ENCODE assay signal across 31 cellular contexts in the genomic region with DNA sequence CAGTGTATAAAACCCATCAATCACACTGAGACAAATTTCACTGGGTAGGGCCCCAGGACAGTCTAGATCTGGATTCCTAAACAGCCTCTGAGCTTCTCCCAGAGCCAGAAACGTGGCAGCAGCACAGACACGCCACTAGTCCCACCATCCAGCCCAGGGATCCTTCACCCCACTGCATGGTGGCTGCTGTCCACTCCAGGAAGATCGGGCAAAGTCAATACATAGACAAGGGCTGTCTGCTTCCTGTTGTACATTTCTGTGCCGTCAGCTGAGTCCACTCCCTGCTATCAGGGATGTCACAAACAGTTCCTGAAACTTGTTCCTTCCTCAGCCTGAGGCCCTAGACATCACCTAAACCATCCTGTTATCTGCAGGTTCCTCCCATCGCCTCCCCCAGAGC.
"Had no signal": no experiment of that assay in that cellular context is flagged by ENCODE, and none has a peak within 500 bp of the region (broad histone marks: within the 10 kb centered on the region; RNA-seq: fewer than 3 reads in every experiment).

No MANE protein-coding gene starts in this region.

- ATAC-seq: activated CD8-positive, alpha-beta T cell treated with anti-CD3 and anti-CD28 coated beads for 36 hours; K562; PC-3; Right ventricle myocardium inferior; T-helper 17 cell had no signal

- H3K36me3 ChIP-seq: ascending aorta, cardiac muscle cell, WERI-Rb-1 had no signal

- H3K27me3 ChIP-seq: ascending aorta, cardiac muscle cell had no signal

- H3K27ac ChIP-seq: ascending aorta, cardiac muscle cell, RWPE1, WERI-Rb-1 had no signal

- H3K36me3 Mint-ChIP-seq: activated naive CD4-positive, alpha-beta T cell treated with anti-CD3 and anti-CD28 coated beads, Interleukin-2, amount 50 U/mL, for 24 hours; activated naive CD8-positive, alpha-beta T cell treated with anti-CD3 and anti-CD28 coated beads, Interleukin-2, amount 10 ng/mL, durations not matched to agents 7 days and 5 days had no signal

- H3K4me1 ChIP-seq: ascending aorta had no signal

- H3K27me3 Mint-ChIP-seq: activated naive CD8-positive, alpha-beta T cell treated with anti-CD3 and anti-CD28 coated beads, Interleukin-2, amount 10 ng/mL, durations not matched to agents 7 days and 5 days; central memory CD8-positive, alpha-beta T cell; T-helper 17 cell had no signal

- H3K27ac Mint-ChIP-seq: activated CD8-positive, alpha-beta T cell treated with anti-CD3 and anti-CD28 coated beads for 36 hours; activated naive CD4-positive, alpha-beta T cell treated with anti-CD3 and anti-CD28 coated beads, Interleukin-2, amount 50 U/mL, for 24 hours; activated naive CD8-positive, alpha-beta T cell treated with anti-CD3 and anti-CD28 coated beads, Interleukin-2, amount 10 ng/mL, durations not matched to agents 7 days and 5 days; activated T-helper 2 cell treated with anti-CD3 and anti-CD28 coated beads, Interferon-gamma antibody, Interleukin-2, Interleukin-4, amounts not matched to agents 10 μg/mL and 5 μg/mL and 100 μg/mL, durations not matched to agents 14 hours and 24 hours and 36 hours; T-helper 17 cell had no signal

- H3K4me1 Mint-ChIP-seq: activated naive CD4-positive, alpha-beta T cell treated with anti-CD3 and anti-CD28 coated beads, Interleukin-2, amount 50 U/mL, for 24 hours; activated naive CD8-positive, alpha-beta T cell treated with anti-CD3 and anti-CD28 coated beads, Interleukin-2, amount 10 ng/mL, durations not matched to agents 7 days and 5 days; central memory CD8-positive, alpha-beta T cell; T-helper 17 cell had no signal

- H3K9me3 Mint-ChIP-seq: activated CD8-positive, alpha-beta T cell treated with anti-CD3 and anti-CD28 coated beads for 36 hours; activated naive CD4-positive, alpha-beta T cell treated with anti-CD3 and anti-CD28 coated beads, Interleukin-2, amount 50 U/mL, for 24 hours had no signal

- DNase-seq: activated CD4-positive, alpha-beta T cell treated with anti-CD3 and anti-CD28 coated beads for 1 hour; activated CD4-positive, alpha-beta T cell treated with anti-CD3 and anti-CD28 coated beads for 48 hours; activated CD4-positive, alpha-beta T cell treated with anti-CD3 and anti-CD28 coated beads, Interleukin-2, amount 50 U/mL, for 4 hours; activated CD4-positive, CD25-positive, alpha-beta regulatory T cell; activated CD8-positive, alpha-beta T cell treated with anti-CD3 and anti-CD28 coated beads for 36 hours; activated gamma-delta T cell; activated naive CD4-positive, alpha-beta T cell treated with Interleukin-2 at 50 U/mL for 16 hours; activated naive CD8-positive, alpha-beta T cell treated with anti-CD3 and anti-CD28 coated beads, Interleukin-2, amount 10 ng/mL, durations not matched to agents 7 days and 5 days; activated T-cell treated with anti-CD3 and anti-CD28 coated beads, Interleukin-2, amount 50 U/mL, for 1 hour; amygdala; IMR-90; NCI-H1105; NCI-H1417 treated with DMSO at 0.1 percent for 48 hours; NCI-H187 treated with DMSO at 0.1 percent for 48 hours; NCI-H2081 treated with DMSO at 0.1 percent for 48 hours; NCI-H226; NCI-H446 treated with DMSO at 0.1 percent for 48 hours; NCI-H524; NCI-H82; PC-3; T-helper 17 cell; T-helper 9 cell; WERI-Rb-1 had no signal

- H3K4me3 Mint-ChIP-seq: activated CD8-positive, alpha-beta T cell treated with anti-CD3 and anti-CD28 coated beads for 36 hours; activated naive CD4-positive, alpha-beta T cell treated with anti-CD3 and anti-CD28 coated beads, Interleukin-2, amount 50 U/mL, for 24 hours; activated naive CD8-positive, alpha-beta T cell treated with anti-CD3 and anti-CD28 coated beads, Interleukin-2, amount 10 ng/mL, durations not matched to agents 7 days and 5 days; central memory CD8-positive, alpha-beta T cell; T-helper 17 cell had no signal

- H3K9me3 ChIP-seq: ascending aorta had no signal

- H3K4me3 ChIP-seq: ascending aorta, cardiac muscle cell, K562 had no signal
